11 cellular contexts compared by ENCODE assay signal in the genomic region with DNA sequence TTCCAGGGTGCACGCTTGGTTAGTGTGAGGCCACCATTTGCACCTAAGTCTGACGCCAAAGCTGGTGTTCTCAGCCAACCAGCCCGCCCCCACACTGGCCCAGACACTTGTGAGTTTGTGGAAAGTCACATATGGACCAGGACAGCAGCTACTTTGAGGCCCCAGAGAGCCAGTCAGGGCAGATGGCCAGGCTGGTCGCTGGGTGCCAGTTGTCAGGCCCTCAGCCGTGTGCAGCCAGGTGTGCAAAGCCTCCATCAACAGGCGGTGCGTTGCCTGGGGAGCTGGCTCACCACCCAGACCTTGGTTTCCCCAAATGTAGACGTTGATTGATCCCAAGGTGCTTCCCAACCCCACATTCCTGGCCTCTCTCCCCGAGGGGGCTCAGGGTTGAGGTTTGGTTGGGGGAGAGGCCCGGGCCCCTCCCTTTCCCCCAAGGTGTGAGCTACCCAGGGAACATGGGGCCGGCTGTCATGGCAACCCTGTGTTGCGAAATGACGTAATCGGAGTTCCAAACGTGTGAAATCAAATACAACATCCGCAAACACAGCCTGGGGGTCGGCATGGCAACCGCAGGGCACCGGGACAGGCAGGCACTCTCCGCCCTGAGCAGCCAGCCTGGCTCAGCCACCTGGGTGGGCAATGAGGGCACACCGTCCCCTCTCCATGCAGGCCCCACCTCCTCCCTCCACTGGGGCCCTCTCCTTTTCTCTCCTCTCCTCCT. TPM values are rescaled to one million over a fixed set of nuclear protein-coding genes. Genes with fewer than 3 reads are reported as not detected.
DNase-seq lines count a peak whose midpoint lies in the region; ATAC-seq and TF ChIP-seq lines count a peak whose summit lies in the region.
"Had no signal": no experiment of that assay in that cellular context is flagged by ENCODE, and none has a peak within 500 bp of the region (broad histone marks: within the 10 kb centered on the region; RNA-seq: fewer than 3 reads in every experiment).

No MANE protein-coding gene starts in this region.

- no peaks in the 10 kb centered on the region for H3K36me3 Mint-ChIP-seq in activated B cell treated with CpG ODN at 0.5 μM for 24 hours (ENCODE audit: low read depth)
- H3K36me3 Mint-ChIP-seq: naive B cell had no signal

- peaks cover 33% of the 10 kb centered on the region for H3K27me3 Mint-ChIP-seq in activated B cell treated with CpG ODN at 0.5 μM for 24 hours

- ATAC-seq in activated B cell treated with CpG ODN at 0.5 μM for 24 hours (ENCODE audit: low read depth) (peak; percentile 18), lower lobe of right lung (peak; percentile 65 to 71), HG03196 (IDR thresholded peaks at IDR 0.05; ENCODE audit: unreplicated experiment) (no peak)

- H3K27ac Mint-ChIP-seq in activated B cell treated with CpG ODN at 0.5 μM for 24 hours: no peak overlapping the region
- H3K27ac Mint-ChIP-seq: activated T-helper 1 cell treated with anti-CD3 and anti-CD28 coated beads, Interleukin-12 subunit alpha, Interleukin-12 subunit beta, Interleukin-2, Interleukin-4 antibody, amounts not matched to agents 30 ng/mL and 10 ng/mL and 1 ng/mL, durations not matched to agents 14 hours and 24 hours and 36 hours; naive B cell had no signal

- H3K4me1 ChIP-seq in lower lobe of right lung: no peaks in the 10 kb centered on the region

- no peaks in the 10 kb centered on the region for H3K36me3 ChIP-seq in lower lobe of right lung

- peaks cover 28% of the 10 kb centered on the region for H3K27me3 ChIP-seq in lower lobe of right lung (ENCODE audit: low read depth)

- no peak overlapping the region for H3K4me3 Mint-ChIP-seq in activated B cell treated with CpG ODN at 0.5 μM for 24 hours
- H3K4me3 Mint-ChIP-seq: activated T-helper 1 cell treated with anti-CD3 and anti-CD28 coated beads, Interleukin-12 subunit alpha, Interleukin-12 subunit beta, Interleukin-2, Interleukin-4 antibody, amounts not matched to agents 30 ng/mL and 10 ng/mL and 1 ng/mL, durations not matched to agents 14 hours and 24 hours and 36 hours had no signal

- intact Hi-C loops in activated B cell treated with CpG ODN at 0.5 μM for 24 hours (cut with micrococcal nuclease) (no loop called here), lower lobe of right lung (cut with DNase I) (no loop called here), lower leg skin (cut with DNase I; ENCODE audit: low total_unique reads) (no loop called here)

- CTCF ChIA-PET in activated B cell treated with CpG ODN at 0.5 μM for 24 hours (lab: Charles Lee): no interaction called here

- H3K9me3 Mint-ChIP-seq in activated B cell treated with CpG ODN at 0.5 μM for 24 hours: no peaks in the 10 kb centered on the region
- H3K9me3 Mint-ChIP-seq: activated T-helper 1 cell treated with anti-CD3 and anti-CD28 coated beads, Interleukin-12 subunit alpha, Interleukin-12 subunit beta, Interleukin-2, Interleukin-4 antibody, amounts not matched to agents 30 ng/mL and 10 ng/mL and 1 ng/mL, durations not matched to agents 14 hours and 24 hours and 36 hours; naive B cell had no signal

- H3K4me3 ChIP-seq in lower lobe of right lung (no peak overlapping the region), lower leg skin (ENCODE audit: low read depth, poor library complexity, severe bottlenecking) (no peak overlapping the region)

- TF ChIP-seq CTCF in activated B cell treated with CpG ODN at 0.5 μM for 24 hours (IDR thresholded peaks at IDR 0.05) (no peak), lower lobe of right lung (IDR thresholded peaks at IDR 0.05) (no peak), lower leg skin (IDR thresholded peaks at IDR 0.05) (no peak)

- peaks cover 5% of the 10 kb centered on the region for H3K4me1 Mint-ChIP-seq in activated B cell treated with CpG ODN at 0.5 μM for 24 hours

- H3K27ac ChIP-seq in lower lobe of right lung: no peak overlapping the region

- 38 to 42% methylated on average over 21 of the region's 21 CpGs for WGBS in lower leg skin, 2 donors

- no peaks in the 10 kb centered on the region for H3K9me3 ChIP-seq in lower lobe of right lung

- POLR2A ChIA-PET in activated B cell treated with CpG ODN at 0.5 μM for 24 hours (lab: Charles Lee): interaction anchor here (0.9 kb wide), 1 partner anchor 20 kb away, joined by 6 read pairs; no protein-coding TSS in a partner anchor

- no peak for TF ChIP-seq POLR2A in lower leg skin (IDR thresholded peaks at IDR 0.05)

- DNase-seq in Daoy (ENCODE audit: low read depth) (peak; percentile 86), NCI-H1694 treated with DMSO at 0.1 percent for 48 hours (lab: John Stamatoyannopoulos, UW) (peak; percentile 75), activated B cell treated with CpG ODN at 0.5 μM for 24 hours (no peak), lower lobe of right lung (peak; percentile 65), lower leg skin (ENCODE audit: low spot score in 2 of 2) (no peak), T-helper 9 cell (no peak), CD1c-positive myeloid dendritic cell (ENCODE audit: extremely low spot score) (no peak)
- DNase-seq: naive B cell, SIG-M5 had no signal

RNA-seq across cellular contexts. Expression of gene WNT4, which starts 42.2 kb away (rescaled TPM):
- 0.29 TPM in 1 of 2 replicates, not detected in the other for total RNA-seq in Daoy (2014; rRNA removed; shearing (Covaris generic))
- total RNA-seq in activated B cell treated with CpG ODN at 0.5 μM for 24 hours: 6.5 and 7.9 TPM in 2 replicates
- 3.8 TPM for total RNA-seq in lower lobe of right lung
- 10 to 100 TPM in 3 of 4 donors, 1 to 10 TPM in 1; 9.4 to 18.8 (median 14.5) TPM for total RNA-seq in lower leg skin
- total RNA-seq: activated T-helper 1 cell treated with anti-CD3 and anti-CD28 coated beads, Interleukin-12 subunit alpha, Interleukin-12 subunit beta, Interleukin-2, Interleukin-4 antibody, amounts not matched to agents 30 ng/mL and 10 ng/mL and 1 ng/mL, durations not matched to agents 14 hours and 24 hours and 36 hours had no signal

Comparison
In these comparisons a context has a peak if more than half of its experiments do, and no peak if none do; other contexts are left out.
1. DNase-seq: peak in Daoy (single experiment), NCI-H1694 treated with DMSO at 0.1 percent for 48 hours (single experiment) and lower lobe of right lung (single experiment); none in activated B cell treated with CpG ODN at 0.5 μM for 24 hours (single experiment), lower leg skin (0 of 2), T-helper 9 cell (single experiment) and CD1c-positive myeloid dendritic cell (single experiment).